1 cellular context compared by ENCODE assay signal in the genomic region with DNA sequence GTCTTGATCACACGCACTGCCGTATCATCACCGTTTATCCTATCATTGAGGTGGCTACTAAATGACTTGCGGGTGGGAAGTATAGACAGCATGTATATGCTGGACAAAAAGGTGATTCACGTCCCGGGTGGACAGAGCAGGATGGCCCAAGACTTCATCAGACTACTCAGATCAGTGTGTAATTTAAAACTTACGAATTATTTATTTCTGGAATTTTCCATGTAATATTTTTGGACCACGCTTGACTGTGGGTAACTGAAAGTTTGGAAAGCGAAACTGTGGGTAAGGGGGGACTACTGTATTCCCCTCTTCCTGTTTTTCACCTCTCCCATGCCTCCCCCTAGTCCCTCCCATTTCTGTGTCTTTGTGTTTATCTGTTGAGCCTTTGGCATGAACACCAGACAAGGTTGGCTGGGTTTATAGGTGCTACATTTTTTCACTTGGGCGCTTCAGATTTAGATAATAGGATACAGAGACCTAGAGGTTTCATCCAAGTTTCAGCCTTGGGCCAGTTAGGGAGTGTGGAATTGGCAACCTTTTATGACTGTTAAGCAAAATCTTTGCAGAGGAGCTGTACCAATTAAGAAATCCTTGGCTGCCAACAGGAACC.
TF ChIP-seq lines count a peak whose summit lies in the region.

No MANE protein-coding gene starts in this region.

TF ChIP-seq in K562, 482 proteins besides CTCF, POLR2A, EP300 and RAD21 (continued from another document):
- TF ChIP-seq, protein P1, sequence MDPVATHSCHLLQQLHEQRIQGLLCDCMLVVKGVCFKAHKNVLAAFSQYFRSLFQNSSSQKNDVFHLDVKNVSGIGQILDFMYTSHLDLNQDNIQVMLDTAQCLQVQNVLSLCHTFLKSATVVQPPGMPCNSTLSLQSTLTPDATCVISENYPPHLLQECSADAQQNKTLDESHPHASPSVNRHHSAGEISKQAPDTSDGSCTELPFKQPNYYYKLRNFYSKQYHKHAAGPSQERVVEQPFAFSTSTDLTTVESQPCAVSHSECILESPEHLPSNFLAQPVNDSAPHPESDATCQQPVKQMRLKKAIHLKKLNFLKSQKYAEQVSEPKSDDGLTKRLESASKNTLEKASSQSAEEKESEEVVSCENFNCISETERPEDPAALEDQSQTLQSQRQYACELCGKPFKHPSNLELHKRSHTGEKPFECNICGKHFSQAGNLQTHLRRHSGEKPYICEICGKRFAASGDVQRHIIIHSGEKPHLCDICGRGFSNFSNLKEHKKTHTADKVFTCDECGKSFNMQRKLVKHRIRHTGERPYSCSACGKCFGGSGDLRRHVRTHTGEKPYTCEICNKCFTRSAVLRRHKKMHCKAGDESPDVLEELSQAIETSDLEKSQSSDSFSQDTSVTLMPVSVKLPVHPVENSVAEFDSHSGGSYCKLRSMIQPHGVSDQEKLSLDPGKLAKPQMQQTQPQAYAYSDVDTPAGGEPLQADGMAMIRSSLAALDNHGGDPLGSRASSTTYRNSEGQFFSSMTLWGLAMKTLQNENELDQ (CRISPR knock-in tag; IDR thresholded peaks at IDR 0.05; ENCODE audit: borderline replicate concordance) = no peak
- TF ChIP-seq ZNF384 (IDR thresholded peaks at IDR 0.05; ENCODE audit: low read depth, low read length) (no peak), SOX6 (IDR thresholded peaks at IDR 0.05) (no peak), PHTF2 (CRISPR knock-in tag; IDR thresholded peaks at IDR 0.05) (no peak), RBM22 (IDR thresholded peaks at IDR 0.05; ENCODE audit: low read depth, low read length, poor library complexity, severe bottlenecking) (no peak), YBX1 (IDR thresholded peaks at IDR 0.05) (no peak), CREM (IDR thresholded peaks at IDR 0.05; ENCODE audit: low read depth) (no peak), PHB (CRISPR knock-in tag; IDR thresholded peaks at IDR 0.05) (no peak), FOXA3 (CRISPR knock-in tag; conservative IDR thresholded peaks at IDR 0.05 in 1 of 2, IDR thresholded peaks at IDR 0.05 in 1 of 2) (no peak), TCF7 (IDR thresholded peaks at IDR 0.05; ENCODE audit: borderline replicate concordance) (no peak), FOXK2 (conservative IDR thresholded peaks at IDR 0.05 in 1 of 2, IDR thresholded peaks at IDR 0.05 in 1 of 2; ENCODE audit: low read depth in 2 of 2) (peak in 1 of 2 experiments; percentile 35; a peak in 1 of 4 replicates), ZNF764 (CRISPR knock-in tag; IDR thresholded peaks at IDR 0.05; ENCODE audit: low read depth) (no peak), ESRRB (CRISPR knock-in tag; IDR thresholded peaks at IDR 0.05; ENCODE audit: borderline replicate concordance) (no peak), ATF7 (IDR thresholded peaks at IDR 0.05) (peak; percentile 63; the same call in 1 of the 2 replicates), LEF1 (IDR thresholded peaks at IDR 0.05) (no peak), ZNF699 (CRISPR knock-in tag; IDR thresholded peaks at IDR 0.05; ENCODE audit: insufficient replicate concordance) (no peak), HDAC8 (tag; IDR thresholded peaks at IDR 0.05) (no peak), CBFB (CRISPR knock-in tag; IDR thresholded peaks at IDR 0.05) (no peak), SPI1 (IDR thresholded peaks at IDR 0.05; ENCODE audit: borderline replicate concordance, low read depth, low read length) (0 out of 2 replicates have a peak, but pooled peaks have one; percentile 29), EP400 (IDR thresholded peaks at IDR 0.05) (no peak), ZC3H8 (IDR thresholded peaks at IDR 0.05) (no peak)
- TF ChIP-seq, protein P2, sequence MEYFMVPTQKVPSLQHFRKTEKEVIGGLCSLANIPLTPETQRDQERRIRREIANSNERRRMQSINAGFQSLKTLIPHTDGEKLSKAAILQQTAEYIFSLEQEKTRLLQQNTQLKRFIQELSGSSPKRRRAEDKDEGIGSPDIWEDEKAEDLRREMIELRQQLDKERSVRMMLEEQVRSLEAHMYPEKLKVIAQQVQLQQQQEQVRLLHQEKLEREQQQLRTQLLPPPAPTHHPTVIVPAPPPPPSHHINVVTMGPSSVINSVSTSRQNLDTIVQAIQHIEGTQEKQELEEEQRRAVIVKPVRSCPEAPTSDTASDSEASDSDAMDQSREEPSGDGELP (CRISPR knock-in tag; IDR thresholded peaks at IDR 0.05; ENCODE audit: borderline replicate concordance) = no peak
- TF ChIP-seq, protein P3, sequence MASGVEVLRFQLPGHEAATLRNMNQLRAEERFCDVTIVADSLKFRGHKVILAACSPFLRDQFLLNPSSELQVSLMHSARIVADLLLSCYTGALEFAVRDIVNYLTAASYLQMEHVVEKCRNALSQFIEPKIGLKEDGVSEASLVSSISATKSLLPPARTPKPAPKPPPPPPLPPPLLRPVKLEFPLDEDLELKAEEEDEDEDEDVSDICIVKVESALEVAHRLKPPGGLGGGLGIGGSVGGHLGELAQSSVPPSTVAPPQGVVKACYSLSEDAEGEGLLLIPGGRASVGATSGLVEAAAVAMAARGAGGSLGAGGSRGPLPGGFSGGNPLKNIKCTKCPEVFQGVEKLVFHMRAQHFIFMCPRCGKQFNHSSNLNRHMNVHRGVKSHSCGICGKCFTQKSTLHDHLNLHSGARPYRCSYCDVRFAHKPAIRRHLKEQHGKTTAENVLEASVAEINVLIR (CRISPR knock-in tag; IDR thresholded peaks at IDR 0.05) = no peak
- TF ChIP-seq, protein P4, sequence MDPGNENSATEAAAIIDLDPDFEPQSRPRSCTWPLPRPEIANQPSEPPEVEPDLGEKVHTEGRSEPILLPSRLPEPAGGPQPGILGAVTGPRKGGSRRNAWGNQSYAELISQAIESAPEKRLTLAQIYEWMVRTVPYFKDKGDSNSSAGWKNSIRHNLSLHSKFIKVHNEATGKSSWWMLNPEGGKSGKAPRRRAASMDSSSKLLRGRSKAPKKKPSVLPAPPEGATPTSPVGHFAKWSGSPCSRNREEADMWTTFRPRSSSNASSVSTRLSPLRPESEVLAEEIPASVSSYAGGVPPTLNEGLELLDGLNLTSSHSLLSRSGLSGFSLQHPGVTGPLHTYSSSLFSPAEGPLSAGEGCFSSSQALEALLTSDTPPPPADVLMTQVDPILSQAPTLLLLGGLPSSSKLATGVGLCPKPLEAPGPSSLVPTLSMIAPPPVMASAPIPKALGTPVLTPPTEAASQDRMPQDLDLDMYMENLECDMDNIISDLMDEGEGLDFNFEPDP (CRISPR knock-in tag; IDR thresholded peaks at IDR 0.05) = no peak
- TF ChIP-seq, protein P5, sequence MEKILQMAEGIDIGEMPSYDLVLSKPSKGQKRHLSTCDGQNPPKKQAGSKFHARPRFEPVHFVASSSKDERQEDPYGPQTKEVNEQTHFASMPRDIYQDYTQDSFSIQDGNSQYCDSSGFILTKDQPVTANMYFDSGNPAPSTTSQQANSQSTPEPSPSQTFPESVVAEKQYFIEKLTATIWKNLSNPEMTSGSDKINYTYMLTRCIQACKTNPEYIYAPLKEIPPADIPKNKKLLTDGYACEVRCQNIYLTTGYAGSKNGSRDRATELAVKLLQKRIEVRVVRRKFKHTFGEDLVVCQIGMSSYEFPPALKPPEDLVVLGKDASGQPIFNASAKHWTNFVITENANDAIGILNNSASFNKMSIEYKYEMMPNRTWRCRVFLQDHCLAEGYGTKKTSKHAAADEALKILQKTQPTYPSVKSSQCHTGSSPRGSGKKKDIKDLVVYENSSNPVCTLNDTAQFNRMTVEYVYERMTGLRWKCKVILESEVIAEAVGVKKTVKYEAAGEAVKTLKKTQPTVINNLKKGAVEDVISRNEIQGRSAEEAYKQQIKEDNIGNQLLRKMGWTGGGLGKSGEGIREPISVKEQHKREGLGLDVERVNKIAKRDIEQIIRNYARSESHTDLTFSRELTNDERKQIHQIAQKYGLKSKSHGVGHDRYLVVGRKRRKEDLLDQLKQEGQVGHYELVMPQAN (IDR thresholded peaks at IDR 0.05; ENCODE audit: borderline replicate concordance) = no peak
- TF ChIP-seq, protein P6, sequence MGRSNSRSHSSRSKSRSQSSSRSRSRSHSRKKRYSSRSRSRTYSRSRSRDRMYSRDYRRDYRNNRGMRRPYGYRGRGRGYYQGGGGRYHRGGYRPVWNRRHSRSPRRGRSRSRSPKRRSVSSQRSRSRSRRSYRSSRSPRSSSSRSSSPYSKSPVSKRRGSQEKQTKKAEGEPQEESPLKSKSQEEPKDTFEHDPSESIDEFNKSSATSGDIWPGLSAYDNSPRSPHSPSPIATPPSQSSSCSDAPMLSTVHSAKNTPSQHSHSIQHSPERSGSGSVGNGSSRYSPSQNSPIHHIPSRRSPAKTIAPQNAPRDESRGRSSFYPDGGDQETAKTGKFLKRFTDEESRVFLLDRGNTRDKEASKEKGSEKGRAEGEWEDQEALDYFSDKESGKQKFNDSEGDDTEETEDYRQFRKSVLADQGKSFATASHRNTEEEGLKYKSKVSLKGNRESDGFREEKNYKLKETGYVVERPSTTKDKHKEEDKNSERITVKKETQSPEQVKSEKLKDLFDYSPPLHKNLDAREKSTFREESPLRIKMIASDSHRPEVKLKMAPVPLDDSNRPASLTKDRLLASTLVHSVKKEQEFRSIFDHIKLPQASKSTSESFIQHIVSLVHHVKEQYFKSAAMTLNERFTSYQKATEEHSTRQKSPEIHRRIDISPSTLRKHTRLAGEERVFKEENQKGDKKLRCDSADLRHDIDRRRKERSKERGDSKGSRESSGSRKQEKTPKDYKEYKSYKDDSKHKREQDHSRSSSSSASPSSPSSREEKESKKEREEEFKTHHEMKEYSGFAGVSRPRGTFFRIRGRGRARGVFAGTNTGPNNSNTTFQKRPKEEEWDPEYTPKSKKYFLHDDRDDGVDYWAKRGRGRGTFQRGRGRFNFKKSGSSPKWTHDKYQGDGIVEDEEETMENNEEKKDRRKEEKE (IDR thresholded peaks at IDR 0.05; ENCODE audit: borderline replicate concordance in 1 of 2, control insufficient read depth in 1 of 2, low read depth in 2 of 2, low read length in 1 of 2) = no peak
- TF ChIP-seq, protein P7, sequence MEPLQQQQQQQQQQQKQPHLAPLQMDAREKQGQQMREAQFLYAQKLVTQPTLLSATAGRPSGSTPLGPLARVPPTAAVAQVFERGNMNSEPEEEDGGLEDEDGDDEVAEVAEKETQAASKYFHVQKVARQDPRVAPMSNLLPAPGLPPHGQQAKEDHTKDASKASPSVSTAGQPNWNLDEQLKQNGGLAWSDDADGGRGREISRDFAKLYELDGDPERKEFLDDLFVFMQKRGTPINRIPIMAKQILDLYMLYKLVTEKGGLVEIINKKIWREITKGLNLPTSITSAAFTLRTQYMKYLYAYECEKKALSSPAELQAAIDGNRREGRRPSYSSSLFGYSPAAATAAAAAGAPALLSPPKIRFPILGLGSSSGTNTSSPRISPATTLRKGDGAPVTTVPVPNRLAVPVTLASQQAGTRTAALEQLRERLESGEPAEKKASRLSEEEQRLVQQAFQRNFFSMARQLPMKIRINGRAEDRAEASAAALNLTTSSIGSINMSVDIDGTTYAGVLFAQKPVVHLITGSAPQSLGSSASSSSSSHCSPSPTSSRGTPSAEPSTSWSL (CRISPR knock-in tag; IDR thresholded peaks at IDR 0.05; ENCODE audit: borderline replicate concordance) = no peak
- TF ChIP-seq, protein P8, sequence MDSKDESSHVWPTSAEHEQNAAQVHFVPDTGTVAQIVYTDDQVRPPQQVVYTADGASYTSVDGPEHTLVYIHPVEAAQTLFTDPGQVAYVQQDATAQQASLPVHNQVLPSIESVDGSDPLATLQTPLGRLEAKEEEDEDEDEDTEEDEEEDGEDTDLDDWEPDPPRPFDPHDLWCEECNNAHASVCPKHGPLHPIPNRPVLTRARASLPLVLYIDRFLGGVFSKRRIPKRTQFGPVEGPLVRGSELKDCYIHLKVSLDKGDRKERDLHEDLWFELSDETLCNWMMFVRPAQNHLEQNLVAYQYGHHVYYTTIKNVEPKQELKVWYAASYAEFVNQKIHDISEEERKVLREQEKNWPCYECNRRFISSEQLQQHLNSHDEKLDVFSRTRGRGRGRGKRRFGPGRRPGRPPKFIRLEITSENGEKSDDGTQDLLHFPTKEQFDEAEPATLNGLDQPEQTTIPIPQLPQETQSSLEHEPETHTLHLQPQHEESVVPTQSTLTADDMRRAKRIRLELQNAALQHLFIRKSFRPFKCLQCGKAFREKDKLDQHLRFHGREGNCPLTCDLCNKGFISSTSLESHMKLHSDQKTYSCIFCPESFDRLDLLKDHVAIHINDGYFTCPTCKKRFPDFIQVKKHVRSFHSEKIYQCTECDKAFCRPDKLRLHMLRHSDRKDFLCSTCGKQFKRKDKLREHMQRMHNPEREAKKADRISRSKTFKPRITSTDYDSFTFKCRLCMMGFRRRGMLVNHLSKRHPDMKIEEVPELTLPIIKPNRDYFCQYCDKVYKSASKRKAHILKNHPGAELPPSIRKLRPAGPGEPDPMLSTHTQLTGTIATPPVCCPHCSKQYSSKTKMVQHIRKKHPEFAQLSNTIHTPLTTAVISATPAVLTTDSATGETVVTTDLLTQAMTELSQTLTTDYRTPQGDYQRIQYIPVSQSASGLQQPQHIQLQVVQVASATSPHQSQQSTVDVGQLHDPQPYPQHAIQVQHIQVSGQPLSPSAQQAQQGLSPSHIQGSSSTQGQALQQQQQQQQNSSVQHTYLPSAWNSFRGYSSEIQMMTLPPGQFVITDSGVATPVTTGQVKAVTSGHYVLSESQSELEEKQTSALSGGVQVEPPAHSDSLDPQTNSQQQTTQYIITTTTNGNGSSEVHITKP (IDR thresholded peaks at IDR 0.05; ENCODE audit: partially characterized antibody) = peak; percentile 97
